Comparison of ENCODE assay signal across 8 cellular contexts in genomic region chrX:53094584-53094908, GRCh38. TPM values are rescaled to one million over a fixed set of nuclear protein-coding genes. Genes with fewer than 3 reads are reported as not detected.
A peak's percentile ranks its signal among the peaks of the same experiment; 100 is the strongest.
DNase-seq lines count a peak whose midpoint lies in the region; ATAC-seq and TF ChIP-seq lines count a peak whose summit lies in the region.

No MANE protein-coding gene starts in this region.

- H3K4me3 ChIP-seq in ascending aorta (peak overlapping the region; percentile 58 to 73), liver (ENCODE audit: low read depth in 1 of 3, low read length in 3 of 3) (peak overlapping the region; percentile 70 to 84 (median 78)), thymus (ENCODE audit: low read length) (peak overlapping the region; percentile 70)

- peaks cover 8% of the 10 kb centered on the region for H3K27me3 ChIP-seq in ascending aorta
- no peaks in the 10 kb centered on the region for H3K27me3 ChIP-seq in liver (ENCODE audit: control insufficient read depth in 4 of 4, insufficient read depth in 4 of 4, low read length in 3 of 4)
- no peaks in the 10 kb centered on the region for H3K27me3 ChIP-seq in thymus (ENCODE audit: control insufficient read depth, insufficient read depth)

- H3K27me3 Mint-ChIP-seq in activated CD4-positive, alpha-beta T cell treated with anti-CD3 and anti-CD28 coated beads, Interleukin-2, amount 10 ng/mL, durations not matched to agents 24 days and 14 days: no peaks in the 10 kb centered on the region

- TF ChIP-seq RAD21 in liver (IDR thresholded peaks at IDR 0.05): no peak

- H3K27ac ChIP-seq in ascending aorta (peak overlapping the region; percentile 78 to 80), liver (ENCODE audit: low read depth in 1 of 2, low read length in 2 of 2) (peak overlapping the region; percentile 90), thymus (ENCODE audit: low read depth) (peak overlapping the region; percentile 92)

- H3K36me3 ChIP-seq in ascending aorta: peaks cover 0 to 5% of the 10 kb centered on the region in 2 donors
- H3K36me3 ChIP-seq in liver (ENCODE audit: control insufficient read depth in 4 of 4, insufficient read depth in 3 of 4, low read depth in 1 of 4, low read length in 3 of 4): peaks cover 0 to 2% (median 0%) of the 10 kb centered on the region in 4 donors
- H3K36me3 ChIP-seq in thymus (ENCODE audit: control insufficient read depth, insufficient read depth): no peaks in the 10 kb centered on the region

- H3K4me1 ChIP-seq in ascending aorta: no peaks in the 10 kb centered on the region
- H3K4me1 ChIP-seq in liver (ENCODE audit: control insufficient read depth in 4 of 4, insufficient read depth in 4 of 4, low read length in 3 of 4): peaks cover 0 to 12% (median 8%) of the 10 kb centered on the region in 4 donors
- H3K4me1 ChIP-seq in thymus (ENCODE audit: control insufficient read depth, insufficient read depth, low read length): no peaks in the 10 kb centered on the region

- H3K4me3 Mint-ChIP-seq in activated CD4-positive, alpha-beta T cell treated with anti-CD3 and anti-CD28 coated beads, Interleukin-2, amount 10 ng/mL, durations not matched to agents 24 days and 14 days: peak overlapping the region; percentile 88

- no peaks in the 10 kb centered on the region for H3K9me3 ChIP-seq in ascending aorta
- no peaks in the 10 kb centered on the region for H3K9me3 ChIP-seq in liver (ENCODE audit: control insufficient read depth in 4 of 4, low read length in 3 of 4)
- no peaks in the 10 kb centered on the region for H3K9me3 ChIP-seq in thymus (ENCODE audit: control insufficient read depth)

- intact Hi-C loops in activated CD4-positive, alpha-beta T cell treated with anti-CD3 and anti-CD28 coated beads, Interleukin-2, amount 10 ng/mL, durations not matched to agents 24 days and 14 days (cut with micrococcal nuclease): loop anchor here (10.0 kb wide), 1 partner anchor 340 kb away; the partner anchor contains the start of gene HSD17B10
- intact Hi-C loops in ascending aorta (cut with DNase I): loop anchor here (5.0 to 10.0 kb wide), 4 partner anchors 97 to 1200 kb away; partner anchors contain the start of genes HSD17B10, KDM5C and MAGED1

- no peak for ATAC-seq in omental fat pad (ENCODE audit: low FRiP score)

- H3K27ac Mint-ChIP-seq in activated CD4-positive, alpha-beta T cell treated with anti-CD3 and anti-CD28 coated beads, Interleukin-2, amount 10 ng/mL, durations not matched to agents 24 days and 14 days: peak overlapping the region; percentile 92

- peaks cover 4% of the 10 kb centered on the region for H3K36me3 Mint-ChIP-seq in activated CD4-positive, alpha-beta T cell treated with anti-CD3 and anti-CD28 coated beads, Interleukin-2, amount 10 ng/mL, durations not matched to agents 24 days and 14 days (ENCODE audit: low read depth)

- 0% methylated on average over 5 of the region's 5 CpGs for WGBS in liver
- 2% methylated on average over 5 of the region's 5 CpGs for WGBS in thymus

- DNase-seq in activated CD4-positive, alpha-beta T cell treated with anti-CD3 and anti-CD28 coated beads, Interleukin-2, amount 10 ng/mL, durations not matched to agents 24 days and 14 days: no peak
- no peak for DNase-seq in activated CD4-positive, alpha-beta T cell treated with anti-CD3 and anti-CD28 coated beads, Interleukin-2, amount 50 U/mL, for 48 hours
- DNase-seq in ascending aorta (ENCODE audit: low spot score in 2 of 2) (no peak), EL (no peak), NCI-H146 (lab: John Stamatoyannopoulos, UW) (no peak), omental fat pad (ENCODE audit: low spot score) (no peak)

- peak overlapping the region; percentile 32 to 62 for H3K9ac ChIP-seq in liver (ENCODE audit: low read depth in 1 of 2, low read length in 2 of 2)

- no peaks in the 10 kb centered on the region for H3K9me3 Mint-ChIP-seq in activated CD4-positive, alpha-beta T cell treated with anti-CD3 and anti-CD28 coated beads, Interleukin-2, amount 10 ng/mL, durations not matched to agents 24 days and 14 days

- peaks cover 11% of the 10 kb centered on the region for H3K4me1 Mint-ChIP-seq in activated CD4-positive, alpha-beta T cell treated with anti-CD3 and anti-CD28 coated beads, Interleukin-2, amount 10 ng/mL, durations not matched to agents 24 days and 14 days

- TF ChIP-seq CTCF in ascending aorta (IDR thresholded peaks at IDR 0.05) (no peak), liver (IDR thresholded peaks at IDR 0.05; ENCODE audit: low read depth, low read length, missing input control) (no peak), omental fat pad (IDR thresholded peaks at IDR 0.05) (no peak)

TF ChIP-seq in liver, 16 proteins besides CTCF, POLR2A, EP300 and RAD21:
- TF ChIP-seq, protein P1, sequence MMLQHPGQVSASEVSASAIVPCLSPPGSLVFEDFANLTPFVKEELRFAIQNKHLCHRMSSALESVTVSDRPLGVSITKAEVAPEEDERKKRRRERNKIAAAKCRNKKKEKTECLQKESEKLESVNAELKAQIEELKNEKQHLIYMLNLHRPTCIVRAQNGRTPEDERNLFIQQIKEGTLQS (IDR thresholded peaks at IDR 0.05): no peak
- TF ChIP-seq FOXA1 (IDR thresholded peaks at IDR 0.05): no peak
- TF ChIP-seq HNF4G (IDR thresholded peaks at IDR 0.05): no peak
- no peak for TF ChIP-seq REST (IDR thresholded peaks at IDR 0.05)
- TF ChIP-seq FOXA2 (IDR thresholded peaks at IDR 0.05): no peak
- TF ChIP-seq EGR1 (IDR thresholded peaks at IDR 0.05; ENCODE audit: low read depth in 2 of 2): no peak
- TF ChIP-seq, protein P2, sequence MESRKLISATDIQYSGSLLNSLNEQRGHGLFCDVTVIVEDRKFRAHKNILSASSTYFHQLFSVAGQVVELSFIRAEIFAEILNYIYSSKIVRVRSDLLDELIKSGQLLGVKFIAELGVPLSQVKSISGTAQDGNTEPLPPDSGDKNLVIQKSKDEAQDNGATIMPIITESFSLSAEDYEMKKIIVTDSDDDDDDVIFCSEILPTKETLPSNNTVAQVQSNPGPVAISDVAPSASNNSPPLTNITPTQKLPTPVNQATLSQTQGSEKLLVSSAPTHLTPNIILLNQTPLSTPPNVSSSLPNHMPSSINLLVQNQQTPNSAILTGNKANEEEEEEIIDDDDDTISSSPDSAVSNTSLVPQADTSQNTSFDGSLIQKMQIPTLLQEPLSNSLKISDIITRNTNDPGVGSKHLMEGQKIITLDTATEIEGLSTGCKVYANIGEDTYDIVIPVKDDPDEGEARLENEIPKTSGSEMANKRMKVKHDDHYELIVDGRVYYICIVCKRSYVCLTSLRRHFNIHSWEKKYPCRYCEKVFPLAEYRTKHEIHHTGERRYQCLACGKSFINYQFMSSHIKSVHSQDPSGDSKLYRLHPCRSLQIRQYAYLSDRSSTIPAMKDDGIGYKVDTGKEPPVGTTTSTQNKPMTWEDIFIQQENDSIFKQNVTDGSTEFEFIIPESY (IDR thresholded peaks at IDR 0.05): no peak

RNA-seq across cellular contexts. Expression of gene KANTR, which starts 0.6 kb away (rescaled TPM):
- 7.8 and 10.0 TPM in 2 replicates for total RNA-seq in activated CD4-positive, alpha-beta T cell treated with anti-CD3 and anti-CD28 coated beads, Interleukin-2, amount 10 ng/mL, durations not matched to agents 24 days and 14 days
- total RNA-seq in ascending aorta: 5.0 TPM
- 10 to 100 TPM in 1 of 2 donors, 1 to 10 TPM in 1; 6.7 to 13.6 TPM for total RNA-seq in liver
- polyA plus RNA-seq in liver: 1 to 10 TPM in 1 of 2 donors, under 1 TPM in 1; 0.44 to 2.7 TPM
- 16.6 TPM for polyA plus RNA-seq in thymus
- 10 to 100 TPM in 3 of 4 donors, 1 to 10 TPM in 1; 5.4 to 22.2 (median 16.7) TPM for total RNA-seq in omental fat pad

RNA-seq across cellular contexts. Expression of gene TSPYL2, which starts 12.4 kb away (rescaled TPM):
- 37.3 and 40.3 TPM in 2 replicates for total RNA-seq in activated CD4-positive, alpha-beta T cell treated with anti-CD3 and anti-CD28 coated beads, Interleukin-2, amount 10 ng/mL, durations not matched to agents 24 days and 14 days
- 42.3 TPM for total RNA-seq in ascending aorta
- 1 to 10 TPM; 2.5 to 8.0 TPM for total RNA-seq in liver
- 1 to 10 TPM; 2.5 to 7.2 TPM for polyA plus RNA-seq in liver
- polyA plus RNA-seq in thymus: 256 TPM
- total RNA-seq in omental fat pad: 100 to 1,000 TPM in 1 of 4 donors, 10 to 100 TPM in 3; 30.9 to 127 (median 53.9) TPM

RNA-seq across cellular contexts. Expression of gene GPR173, which starts 46.0 kb away (rescaled TPM):
- not detected in 2 replicates for total RNA-seq in activated CD4-positive, alpha-beta T cell treated with anti-CD3 and anti-CD28 coated beads, Interleukin-2, amount 10 ng/mL, durations not matched to agents 24 days and 14 days
- total RNA-seq in ascending aorta: 2.1 TPM
- under 1 TPM; 0.25 to 0.61 TPM for total RNA-seq in liver
- under 1 TPM in 1 of 2 donors, not detected in 1; 0.07 TPM for polyA plus RNA-seq in liver
- polyA plus RNA-seq in thymus: 1.5 TPM
- total RNA-seq in omental fat pad: 1 to 10 TPM in 3 of 4 donors, under 1 TPM in 1; 0.72 to 2.0 (median 1.6) TPM
